In the genomic region with DNA sequence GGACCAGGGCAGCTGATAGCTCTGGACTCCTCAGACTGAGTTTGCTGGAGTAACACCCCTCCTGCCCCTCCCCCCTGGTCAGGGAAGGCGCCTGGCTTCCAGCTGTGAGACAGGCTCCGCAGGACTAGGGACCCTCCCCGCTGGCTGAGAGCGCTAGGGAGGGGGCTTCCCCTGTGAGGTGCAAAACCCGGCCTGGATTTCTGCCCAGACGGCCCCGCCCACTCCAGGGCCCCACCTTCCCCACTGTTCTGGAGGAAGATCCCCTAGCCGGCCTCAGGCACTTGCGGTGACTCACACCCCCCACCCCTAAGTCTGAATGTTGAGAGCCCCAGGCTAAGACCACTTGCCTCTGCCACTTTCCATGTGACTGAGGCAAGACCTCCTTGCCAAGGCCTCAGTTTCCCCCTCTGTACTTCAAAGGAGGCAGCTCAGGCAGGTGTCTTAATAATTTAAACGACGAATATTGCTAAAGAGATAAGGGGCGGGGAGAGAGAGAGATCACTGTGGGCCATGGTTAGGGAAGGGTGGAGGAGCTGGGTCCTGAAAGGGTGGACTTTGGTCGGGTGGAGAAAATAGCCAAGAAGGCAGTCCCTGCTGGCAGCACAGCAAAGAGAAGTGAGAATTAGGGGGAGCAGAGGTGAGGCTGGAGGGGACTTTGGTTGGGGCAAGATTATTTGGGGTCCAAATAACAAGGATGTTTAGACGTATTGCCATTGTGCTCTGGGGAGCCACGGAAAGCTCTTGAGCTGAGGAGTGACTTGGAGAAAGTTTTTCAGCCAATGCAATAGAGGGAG, we compare ENCODE assay signal across 8 cellular contexts. TPM values are rescaled to one million over a fixed set of nuclear protein-coding genes. Genes with fewer than 3 reads are reported as not detected.
DNase-seq lines count a peak whose midpoint lies in the region; ATAC-seq and TF ChIP-seq lines count a peak whose summit lies in the region.

No MANE protein-coding gene starts in this region.

- intact Hi-C loops in activated CD4-positive, alpha-beta T cell treated with anti-CD3 and anti-CD28 coated beads for 36 hours (cut with DNase I, micrococcal nuclease): no loop called here

- no peak overlapping the region for H3K27ac Mint-ChIP-seq in activated CD4-positive, alpha-beta T cell treated with anti-CD3 and anti-CD28 coated beads for 36 hours
- H3K27ac Mint-ChIP-seq in endothelial cell (ENCODE audit: unreplicated experiment) (peak overlapping the region; percentile 78), nephron (peak overlapping the region; percentile 97 to 98 (median 97))

- H3K27me3 Mint-ChIP-seq in activated CD4-positive, alpha-beta T cell treated with anti-CD3 and anti-CD28 coated beads for 36 hours: peaks cover 38% of the 10 kb centered on the region
- H3K27me3 Mint-ChIP-seq in endothelial cell (ENCODE audit: unreplicated experiment) (peaks cover 13% of the 10 kb centered on the region), nephron (ENCODE audit: low read depth) (no peaks in the 10 kb centered on the region)

- H3K36me3 Mint-ChIP-seq in activated CD4-positive, alpha-beta T cell treated with anti-CD3 and anti-CD28 coated beads for 36 hours (ENCODE audit: low read depth): no peaks in the 10 kb centered on the region
- H3K36me3 Mint-ChIP-seq in endothelial cell (ENCODE audit: low read depth, unreplicated experiment) (no peaks in the 10 kb centered on the region), nephron (ENCODE audit: low read depth) (no peaks in the 10 kb centered on the region)

- TF ChIP-seq POLR2A in GM18505 (IDR thresholded peaks at IDR 0.05; ENCODE audit: borderline replicate concordance, extremely low read depth, insufficient read depth, insufficient read length): no peak

- H3K4me1 Mint-ChIP-seq in activated CD4-positive, alpha-beta T cell treated with anti-CD3 and anti-CD28 coated beads for 36 hours: peaks cover 11% of the 10 kb centered on the region
- H3K4me1 Mint-ChIP-seq in endothelial cell (ENCODE audit: unreplicated experiment): peaks cover 70% of the 10 kb centered on the region
- peaks cover 72% of the 10 kb centered on the region for H3K4me1 Mint-ChIP-seq in nephron

- CTCF ChIA-PET in activated CD4-positive, alpha-beta T cell treated with anti-CD3 and anti-CD28 coated beads for 36 hours (lab: Charles Lee): interaction anchor here (0.6 to 1.3 kb wide), 5 partner anchors 10 to 576 kb away, joined by 3 to 4 read pairs (median 3); no protein-coding TSS in a partner anchor

- TF ChIP-seq CTCF in endothelial cell (IDR thresholded peaks at IDR 0.05; ENCODE audit: unreplicated experiment) (no peak), nephron (IDR thresholded peaks at IDR 0.05; ENCODE audit: unreplicated experiment in 3 of 3) (no peak)

- H3K9me3 Mint-ChIP-seq in activated CD4-positive, alpha-beta T cell treated with anti-CD3 and anti-CD28 coated beads for 36 hours (ENCODE audit: low read depth): no peaks in the 10 kb centered on the region
- H3K9me3 Mint-ChIP-seq in endothelial cell (ENCODE audit: unreplicated experiment) (no peaks in the 10 kb centered on the region), nephron (no peaks in the 10 kb centered on the region)

- peak; percentile 73 for DNase-seq in activated CD4-positive, alpha-beta T cell treated with anti-CD3 and anti-CD28 coated beads for 36 hours
- DNase-seq in activated CD4-positive, alpha-beta T cell treated with anti-CD3 and anti-CD28 coated beads for 1 hour: no peak
- DNase-seq in NCI-H82 (lab: John Stamatoyannopoulos, UW): peak; percentile 97
- DNase-seq in endothelial cell (ENCODE audit: low spot score): peak; percentile 83

- peak; percentile 84 for ATAC-seq in activated CD4-positive, alpha-beta T cell treated with anti-CD3 and anti-CD28 coated beads for 36 hours
- ATAC-seq in GM21576 (IDR thresholded peaks at IDR 0.05; ENCODE audit: unreplicated experiment) (no peak), GM18519 (IDR thresholded peaks at IDR 0.05; ENCODE audit: low FRiP score, unreplicated experiment) (no peak), GM18505 (IDR thresholded peaks at IDR 0.05; ENCODE audit: unreplicated experiment) (no peak)

- POLR2A ChIA-PET in activated CD4-positive, alpha-beta T cell treated with anti-CD3 and anti-CD28 coated beads for 36 hours (lab: Charles Lee): no interaction called here

- H3K4me3 Mint-ChIP-seq in activated CD4-positive, alpha-beta T cell treated with anti-CD3 and anti-CD28 coated beads for 36 hours: no peak overlapping the region
- H3K4me3 Mint-ChIP-seq in endothelial cell (ENCODE audit: unreplicated experiment) (peak overlapping the region; percentile 92), nephron (peak overlapping the region; percentile 77 to 92 (median 89))

RNA-seq across cellular contexts. Expression of a gene that starts 1.0 kb away (rescaled TPM):
- total RNA-seq in activated CD4-positive, alpha-beta T cell treated with anti-CD3 and anti-CD28 coated beads for 36 hours: under 1 TPM; 0.02 to 0.28 TPM
- 104 TPM for total RNA-seq in endothelial cell (ENCODE audit: unreplicated experiment)

Comparison
In these comparisons a context has a peak if more than half of its experiments do, and no peak if none do; other contexts are left out.
1. RNA of a gene that starts 1.0 kb away (total RNA-seq): 104 TPM in endothelial cell (single experiment); 0.02 to 0.28 TPM in activated CD4-positive, alpha-beta T cell treated with anti-CD3 and anti-CD28 coated beads for 36 hours; every median in the first group is over 10 times any median in the second.